In the genomic region with DNA sequence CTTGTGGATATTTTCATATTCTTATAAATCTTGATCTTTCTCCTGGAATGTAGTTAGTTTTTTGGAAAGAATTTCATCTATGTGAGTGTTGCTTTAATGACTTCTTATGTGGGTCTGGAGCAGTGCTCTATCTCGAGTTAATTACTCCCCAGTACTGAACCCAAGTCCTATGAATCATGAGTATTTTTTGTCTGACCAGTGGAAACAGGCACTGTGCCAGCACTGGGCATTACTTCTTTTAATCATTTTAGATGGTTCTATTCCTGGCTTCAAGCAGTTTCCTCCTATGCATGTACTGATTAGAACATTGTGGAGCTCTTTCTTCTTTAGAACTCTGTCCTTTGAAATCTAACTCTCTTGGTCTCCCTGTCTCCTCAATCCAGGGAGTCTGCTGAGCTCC, we compare ENCODE assay signal across 22 cellular contexts.
A peak's percentile ranks its signal among the peaks of the same experiment; 100 is the strongest.
DNase-seq lines count a peak whose midpoint lies in the region; ATAC-seq and TF ChIP-seq lines count a peak whose summit lies in the region.
"Had no signal": no experiment of that assay in that cellular context is flagged by ENCODE, and none has a peak within 500 bp of the region (broad histone marks: within the 10 kb centered on the region; RNA-seq: fewer than 3 reads in every experiment).

No MANE protein-coding gene starts in this region.

- POLR2A ChIA-PET in activated CD8-positive, alpha-beta T cell treated with anti-CD3 and anti-CD28 coated beads, Interleukin-2, amount 10 ng/mL, durations not matched to agents 7 days and 5 days (lab: Charles Lee): no interaction called here

- no peaks in the 10 kb centered on the region for H3K9me2 ChIP-seq in GM23338 (ENCODE audit: insufficient read depth)

- H3K27me3 Mint-ChIP-seq in GM23338 (ENCODE audit: insufficient read depth, low read depth, poor library complexity): no peaks in the 10 kb centered on the region
- H3K27me3 Mint-ChIP-seq in activated CD8-positive, alpha-beta T cell treated with anti-CD3 and anti-CD28 coated beads, Interleukin-2, amount 10 ng/mL, durations not matched to agents 7 days and 5 days (ENCODE audit: low read depth): no peaks in the 10 kb centered on the region
- H3K27me3 Mint-ChIP-seq: B cell had no signal

- H3K4me3 Mint-ChIP-seq in GM23338: no peak overlapping the region
- H3K4me3 Mint-ChIP-seq in activated CD8-positive, alpha-beta T cell treated with anti-CD3 and anti-CD28 coated beads, Interleukin-2, amount 10 ng/mL, durations not matched to agents 7 days and 5 days: no peak overlapping the region
- H3K4me3 Mint-ChIP-seq: B cell, CD14-positive monocyte, H9, HFFc6 had no signal

- H4K20me1 ChIP-seq in GM23338 (replicated peaks; ENCODE audit: insufficient read depth): no peaks in the 10 kb centered on the region

- H3K9me3 ChIP-seq in MG63: no peaks in the 10 kb centered on the region
- H3K9me3 ChIP-seq in ascending aorta: no peaks in the 10 kb centered on the region
- H3K9me3 ChIP-seq: A549, SJSA1 had no signal

- H3K4me1 Mint-ChIP-seq in GM23338: no peaks in the 10 kb centered on the region
- no peaks in the 10 kb centered on the region for H3K4me1 Mint-ChIP-seq in activated CD8-positive, alpha-beta T cell treated with anti-CD3 and anti-CD28 coated beads, Interleukin-2, amount 10 ng/mL, durations not matched to agents 7 days and 5 days (ENCODE audit: low read depth)
- H3K4me1 Mint-ChIP-seq: B cell, CD14-positive monocyte, H9 had no signal

- CTCF ChIA-PET in activated CD8-positive, alpha-beta T cell treated with anti-CD3 and anti-CD28 coated beads, Interleukin-2, amount 10 ng/mL, durations not matched to agents 7 days and 5 days (lab: Charles Lee): no interaction called here

- DNase-seq in GM23338 (ENCODE audit: low spot score) (no peak), MG63 (peak; percentile 2), astrocyte of the cerebellum (ENCODE audit: low read depth) (peak; percentile 16), iris pigment epithelial cell (ENCODE audit: low read depth) (peak; percentile 1), ascending aorta (ENCODE audit: low spot score in 2 of 2) (no peak)
- no peak for DNase-seq in activated naive CD4-positive, alpha-beta T cell (lab: John Stamatoyannopoulos, UW)
- no peak for DNase-seq in activated CD8-positive, alpha-beta T cell treated with anti-CD3 and anti-CD28 coated beads, Interleukin-2, amount 10 ng/mL, durations not matched to agents 7 days and 5 days
- DNase-seq: H9, HFFc6, KG1, MV-4-11, NCI-H1105 treated with DMSO at 0.1 percent for 48 hours, NCI-H1694, NCI-H2081, NCI-H2171 treated with DMSO at 0.1 percent for 48 hours, NCI-H446, NCI-H526 had no signal

- no peak overlapping the region; the same call in 1 of the 2 replicates for H3K27ac Mint-ChIP-seq in GM23338
- no peak overlapping the region for H3K27ac Mint-ChIP-seq in activated CD8-positive, alpha-beta T cell treated with anti-CD3 and anti-CD28 coated beads, Interleukin-2, amount 10 ng/mL, durations not matched to agents 7 days and 5 days
- H3K27ac Mint-ChIP-seq: B cell, CD14-positive monocyte, H9, HFFc6 had no signal

- in situ Hi-C loops in astrocyte of the cerebellum (cut with HindIII; ENCODE audit: low sequenced_read_pairs): no loop called here

- H3K27ac ChIP-seq in GM23338 (ENCODE audit: low read depth) (no peak overlapping the region), ascending aorta (no peak overlapping the region)
- H3K27ac ChIP-seq: A549, SJSA1 had no signal

- TF ChIP-seq CTCF in GM23338 (conservative IDR thresholded peaks at IDR 0.05; ENCODE audit: low read depth in 2 of 2): no peak
- TF ChIP-seq CTCF in astrocyte of the cerebellum (IDR thresholded peaks at IDR 0.05; ENCODE audit: low read depth, low read length, missing control alignments): no peak
- TF ChIP-seq CTCF in ascending aorta (IDR thresholded peaks at IDR 0.05): no peak

- H2AFZ ChIP-seq in GM23338: peak overlapping the region; percentile 60; the same call in 1 of the 2 replicates

- ATAC-seq in GM23338 (no peak), GM18861 (IDR thresholded peaks at IDR 0.05; ENCODE audit: unreplicated experiment) (no peak)
- ATAC-seq in activated CD8-positive, alpha-beta T cell treated with anti-CD3 and anti-CD28 coated beads, Interleukin-2, amount 10 ng/mL, durations not matched to agents 7 days and 5 days: no peak
- ATAC-seq: A549 had no signal

- H3F3A ChIP-seq in GM23338 (replicated peaks; ENCODE audit: low read depth): no peaks in the 10 kb centered on the region

- intact Hi-C loops in ascending aorta (cut with DNase I): no loop called here

- no peaks in the 10 kb centered on the region for H3K9me3 Mint-ChIP-seq in GM23338
- H3K9me3 Mint-ChIP-seq in activated CD8-positive, alpha-beta T cell treated with anti-CD3 and anti-CD28 coated beads, Interleukin-2, amount 10 ng/mL, durations not matched to agents 7 days and 5 days (ENCODE audit: insufficient read depth): peaks cover 4% of the 10 kb centered on the region
- H3K9me3 Mint-ChIP-seq: H9 had no signal

- no peaks in the 10 kb centered on the region for H3K79me2 ChIP-seq in GM23338 (replicated peaks; ENCODE audit: insufficient read depth)

- H3K4me2 ChIP-seq in GM23338: no peak overlapping the region
- H3K4me2 ChIP-seq: A549 had no signal

- H3K4me3 ChIP-seq in GM23338 (no peak overlapping the region), MG63 (no peak overlapping the region), astrocyte of the cerebellum (ENCODE audit: low read depth, low read length) (no peak overlapping the region), ascending aorta (no peak overlapping the region)
- H3K4me3 ChIP-seq: A549, SJSA1 had no signal

- H3K36me3 Mint-ChIP-seq in GM23338 (ENCODE audit: low read depth): no peaks in the 10 kb centered on the region
- H3K36me3 Mint-ChIP-seq in activated CD8-positive, alpha-beta T cell treated with anti-CD3 and anti-CD28 coated beads, Interleukin-2, amount 10 ng/mL, durations not matched to agents 7 days and 5 days (ENCODE audit: low read depth): no peaks in the 10 kb centered on the region
- H3K36me3 Mint-ChIP-seq: CD14-positive monocyte had no signal

- no peaks in the 10 kb centered on the region for H3K27me3 ChIP-seq in GM23338 (ENCODE audit: insufficient read depth)
- H3K27me3 ChIP-seq in MG63: no peaks in the 10 kb centered on the region
- H3K27me3 ChIP-seq in ascending aorta: no peaks in the 10 kb centered on the region
- H3K27me3 ChIP-seq: SJSA1 had no signal

- H3K4me1 ChIP-seq in GM23338 (ENCODE audit: insufficient read depth) (no peaks in the 10 kb centered on the region), ascending aorta (no peaks in the 10 kb centered on the region)
- H3K4me1 ChIP-seq: A549, SJSA1 had no signal

- H3K36me3 ChIP-seq in GM23338 (ENCODE audit: insufficient read depth) (no peaks in the 10 kb centered on the region), MG63 (no peaks in the 10 kb centered on the region), ascending aorta (no peaks in the 10 kb centered on the region)
- H3K36me3 ChIP-seq: SJSA1 had no signal

TF ChIP-seq in GM23338, 12 proteins besides CTCF, POLR2A, EP300 and RAD21 (continues in another document):
- no peak for TF ChIP-seq POLR2AphosphoS5 (IDR thresholded peaks at IDR 0.05; ENCODE audit: low read depth)

Comparison
In these comparisons a context has a peak if more than half of its experiments do, and no peak if none do; other contexts are left out.
1. DNase-seq: peak in MG63 (single experiment), astrocyte of the cerebellum (single experiment) and iris pigment epithelial cell (single experiment); none in GM23338 (single experiment), ascending aorta (0 of 2), activated naive CD4-positive, alpha-beta T cell (0 of 4) and activated CD8-positive, alpha-beta T cell treated with anti-CD3 and anti-CD28 coated beads, Interleukin-2, amount 10 ng/mL, durations not matched to agents 7 days and 5 days (single experiment).